ENCODE assay signal across 2 cellular contexts in genomic region chr11:86244063-86244521, GRCh38.
TF ChIP-seq lines count a peak whose summit lies in the region.

No MANE protein-coding gene starts in this region.

TF ChIP-seq in IMR-90, 13 proteins besides CTCF, POLR2A, EP300 and RAD21:
- TF ChIP-seq MAFK (IDR thresholded peaks at IDR 0.05; ENCODE audit: low read depth, low read length) (peak; percentile 30; the same call in 1 of the 2 replicates), SMC3 (IDR thresholded peaks at IDR 0.05; ENCODE audit: low read depth, low read length) (no peak)

TF ChIP-seq in H1, 55 proteins besides CTCF, POLR2A, EP300 and RAD21:
- no peak for TF ChIP-seq SIN3A (conservative IDR thresholded peaks at IDR 0.05 in 1 of 2, IDR thresholded peaks at IDR 0.05 in 1 of 2; ENCODE audit: low read depth in 1 of 2, low read length in 2 of 2)
- 0 out of 2 replicates have a peak, but pooled peaks have one; percentile 15 for TF ChIP-seq MAFK (IDR thresholded peaks at IDR 0.05; ENCODE audit: low read depth, low read length)
- TF ChIP-seq SUZ12 (IDR thresholded peaks at IDR 0.05; ENCODE audit: low read length), result no peak
- no peak for TF ChIP-seq USF2 (IDR thresholded peaks at IDR 0.05; ENCODE audit: low read length)
- TF ChIP-seq ATF3 (IDR thresholded peaks at IDR 0.05; ENCODE audit: insufficient read depth, low read depth, low read length), result no peak
- TF ChIP-seq TBP (IDR thresholded peaks at IDR 0.05; ENCODE audit: low read depth, low read length), result no peak; the same call in 1 of the 2 replicates
- no peak for TF ChIP-seq CBX5 (IDR thresholded peaks at IDR 0.05; ENCODE audit: low read depth, low read length)
- TF ChIP-seq CTBP2 (IDR thresholded peaks at IDR 0.05; ENCODE audit: borderline replicate concordance, insufficient read depth, insufficient read length, low read length), result no peak
TF ChIP-seq in H1: peak in this region for 1.
